Comparison of ENCODE assay signal across 8 cellular contexts in the genomic region with DNA sequence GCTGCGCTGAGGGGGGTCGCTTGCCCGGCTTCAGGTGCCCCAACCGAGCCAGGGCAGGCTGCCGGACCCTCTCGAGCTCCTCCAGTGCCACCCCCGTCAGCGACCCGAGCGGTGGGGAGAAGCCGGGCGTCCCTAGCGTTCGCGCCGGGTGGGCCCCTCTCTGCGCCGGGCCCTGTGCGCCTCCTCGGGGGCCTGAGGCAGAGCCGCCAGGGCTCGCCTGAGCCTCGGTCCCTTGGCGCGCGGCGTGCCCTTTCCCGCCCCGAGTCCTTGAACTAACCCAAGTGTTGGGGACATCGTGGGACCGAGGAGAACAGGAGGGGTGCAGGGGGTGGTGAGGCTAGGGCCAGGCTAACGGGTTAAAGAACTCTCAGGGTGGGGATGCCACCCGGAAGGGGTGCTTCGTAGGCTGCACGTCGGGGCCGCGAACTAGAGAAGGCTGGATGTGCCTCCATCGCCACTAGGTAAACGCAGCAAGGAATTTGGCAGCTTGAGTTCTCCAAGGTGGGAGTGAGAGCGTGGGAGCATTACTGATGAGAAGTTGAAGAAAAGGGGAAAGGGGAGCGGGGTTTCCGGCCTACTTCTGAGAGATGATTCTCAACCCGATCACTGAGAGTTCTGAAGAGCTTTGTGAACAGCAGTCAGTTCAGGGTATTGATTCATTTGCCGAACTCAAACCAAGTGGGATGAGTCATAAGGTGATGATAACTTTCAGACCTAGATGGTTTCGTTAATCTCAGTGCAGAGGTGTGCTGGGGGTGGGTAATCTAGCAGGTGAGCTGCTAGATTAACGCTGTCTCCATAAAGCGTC. TPM values are rescaled to one million over a fixed set of nuclear protein-coding genes. Genes with fewer than 3 reads are reported as not detected.
A peak's percentile ranks its signal among the peaks of the same experiment; 100 is the strongest.
DNase-seq lines count a peak whose midpoint lies in the region; ATAC-seq and TF ChIP-seq lines count a peak whose summit lies in the region.

No MANE protein-coding gene starts in this region.

- no peak for TF ChIP-seq CTCF in epithelial cell of proximal tubule (conservative IDR thresholded peaks at IDR 0.05; ENCODE audit: low read depth, low read length)

- H3K27ac ChIP-seq in muscle layer of duodenum (ENCODE audit: low read length), result peak overlapping the region; percentile 91

- no peaks in the 10 kb centered on the region for H3K27me3 ChIP-seq in muscle layer of duodenum (ENCODE audit: low read depth, low read length)

- peak overlapping the region; percentile 93 for H3K4me3 ChIP-seq in epithelial cell of proximal tubule (ENCODE audit: low read depth, low read length)
- H3K4me3 ChIP-seq in muscle layer of duodenum (ENCODE audit: low read depth in 1 of 2, low read length in 2 of 2), result peak overlapping the region; percentile 93 to 96

- no peaks in the 10 kb centered on the region for H3K9me3 ChIP-seq in muscle layer of duodenum (ENCODE audit: control insufficient read depth in 1 of 2, low read length in 2 of 2)

- DNase-seq in SIG-M5 treated with dmso at 0.1 percent for 504 hours (lab: John Stamatoyannopoulos, UW; ENCODE audit: unreplicated experiment) (peak; percentile 42), SIG-M5 (lab: John Stamatoyannopoulos, UW) (no peak), NCI-H460 (ENCODE audit: extremely low read depth, low read depth) (peak; percentile 11), epithelial cell of proximal tubule (ENCODE audit: low read depth) (no peak)
- peak; percentile 36 for DNase-seq in activated CD8-positive, alpha-beta memory T cell treated with anti-CD3 and anti-CD28 coated beads, Interleukin-2, amount 50 U/mL, for 1 hour (ENCODE audit: extremely low read depth)
- DNase-seq in stimulated activated CD8-positive, alpha-beta memory T cell treated with anti-CD3 and anti-CD28 coated beads, Interleukin-7, amount 100 ng/mL, for 48 hours (ENCODE audit: extremely low read depth in 1 of 2, low read depth in 1 of 2), result peak; percentile 19 to 50

- H3K4me1 ChIP-seq in muscle layer of duodenum (ENCODE audit: control insufficient read depth in 1 of 2, insufficient read depth in 2 of 2, low read length in 2 of 2), result peaks cover 12 to 31% of the 10 kb centered on the region in 2 donors

- ATAC-seq in HG02981 (IDR thresholded peaks at IDR 0.05; ENCODE audit: unreplicated experiment), result peak; percentile 43

- H3K36me3 ChIP-seq in muscle layer of duodenum (ENCODE audit: control insufficient read depth in 1 of 2, insufficient read depth in 2 of 2, low read length in 2 of 2), result peaks cover 3 to 5% of the 10 kb centered on the region in 2 donors

RNA-seq across cellular contexts. Expression of a gene that starts 0.6 kb away (rescaled TPM):
- total RNA-seq in NCI-H460 (2014; rRNA removed; shearing (Covaris generic)), result 37.2 and 40.6 TPM in 2 replicates
- 49.7 and 74.2 TPM in 2 replicates for polyA plus RNA-seq in NCI-H460 (2014; cell fraction: nucleus; rRNA removed)
- 43.8 and 52.3 TPM in 2 replicates for total RNA-seq in epithelial cell of proximal tubule

RNA-seq across cellular contexts. Expression of a gene that starts 48.3 kb away (rescaled TPM):
- 114 and 118 TPM in 2 replicates for total RNA-seq in NCI-H460 (2014; rRNA removed; shearing (Covaris generic))
- polyA plus RNA-seq in NCI-H460 (2014; cell fraction: nucleus; rRNA removed), result 258 and 312 TPM in 2 replicates
- total RNA-seq in epithelial cell of proximal tubule, result 79.7 and 158 TPM in 2 replicates

Comparison
In these comparisons a context has a peak if more than half of its experiments do, and no peak if none do; other contexts are left out.
1. DNase-seq: peak in SIG-M5 treated with dmso at 0.1 percent for 504 hours (single experiment), NCI-H460 (single experiment), activated CD8-positive, alpha-beta memory T cell treated with anti-CD3 and anti-CD28 coated beads, Interleukin-2, amount 50 U/mL, for 1 hour (single experiment) and stimulated activated CD8-positive, alpha-beta memory T cell treated with anti-CD3 and anti-CD28 coated beads, Interleukin-7, amount 100 ng/mL, for 48 hours (2 of 2); none in SIG-M5 (single experiment) and epithelial cell of proximal tubule (single experiment).